In the genomic region with DNA sequence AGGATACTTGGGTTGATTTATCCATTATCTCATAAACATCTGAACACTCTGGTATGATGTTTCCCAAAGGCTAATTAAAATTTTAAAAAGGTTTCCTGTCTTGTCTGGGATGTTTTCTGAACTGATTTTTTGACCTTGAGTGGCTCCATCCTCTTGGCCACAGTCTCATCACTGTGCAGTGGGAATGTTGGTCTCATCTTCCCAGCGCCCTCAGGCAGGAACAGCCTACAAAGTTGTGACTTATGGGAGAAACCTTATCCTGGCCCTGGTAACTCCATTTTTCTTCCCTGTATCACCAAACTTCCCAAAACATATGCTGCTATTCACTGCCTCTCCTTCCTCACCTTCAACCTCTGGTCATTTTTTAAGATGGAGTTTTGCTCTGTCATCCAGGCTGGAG, we compare ENCODE assay signal across 24 cellular contexts. TPM values are rescaled to one million over a fixed set of nuclear protein-coding genes. Genes with fewer than 3 reads are reported as not detected.
"Had no signal": no experiment of that assay in that cellular context is flagged by ENCODE, and none has a peak within 500 bp of the region (broad histone marks: within the 10 kb centered on the region; RNA-seq: fewer than 3 reads in every experiment).

No MANE protein-coding gene starts in this region.

- H3K4me1 ChIP-seq: suprapubic skin, thyroid gland, tibial artery, tibial nerve, transverse colon, upper lobe of left lung, upper lobe of right lung, uterus, vagina had no signal

- DNase-seq: stimulated activated naive B cell treated with anti-CD40 and anti-IgM and Interleukin-4, amounts not matched to agents 10 μg/mL and 1 μg/mL and 100 μg/mL, for 72 hours; stimulated activated naive CD4-positive, alpha-beta T cell treated with Interleukin-2 at 50 U/mL for 16 hours had no signal

- ATAC-seq: stimulated activated effector memory CD8-positive, alpha-beta T cell treated with anti-CD3 and anti-CD28 coated beads, Interleukin-12 subunit alpha, Interleukin-12 subunit beta, amount 100 ng/mL, for 72 hours; stimulated activated memory B cell treated with anti-CD40 and anti-IgM and Interleukin-4, amounts not matched to agents 10 μg/mL and 1 μg/mL and 100 μg/mL, for 72 hours; stimulated activated naive B cell treated with anti-CD40 and anti-IgM and Interleukin-4, amounts not matched to agents 10 μg/mL and 1 μg/mL and 100 μg/mL, for 72 hours; stimulated activated naive CD8-positive, alpha-beta T cell treated with anti-CD3 and anti-CD28 coated beads, Interleukin-15, amount 100 ng/mL, for 72 hours; stimulated activated naive CD8-positive, alpha-beta T cell treated with anti-CD3 and anti-CD28 coated beads, Interleukin-15, Interleukin-2, amounts not matched to agents 100 U/mL and 50 U/mL, for 24 hours had no signal

- H3K36me3 Mint-ChIP-seq: stimulated activated effector memory CD8-positive, alpha-beta T cell treated with anti-CD3 and anti-CD28 coated beads, Interleukin-12 subunit alpha, Interleukin-12 subunit beta, amount 100 ng/mL, for 72 hours; stimulated activated memory B cell treated with anti-CD40 and anti-IgM and Interleukin-4, amounts not matched to agents 10 μg/mL and 1 μg/mL and 100 μg/mL, for 72 hours; stimulated activated naive B cell treated with anti-CD40 and anti-IgM and Interleukin-4, amounts not matched to agents 10 μg/mL and 1 μg/mL and 100 μg/mL, for 72 hours; type B pancreatic cell had no signal

- H3K27ac Mint-ChIP-seq: stimulated activated effector memory CD8-positive, alpha-beta T cell treated with anti-CD3 and anti-CD28 coated beads, Interleukin-12 subunit alpha, Interleukin-12 subunit beta, amount 100 ng/mL, for 72 hours; stimulated activated memory B cell treated with anti-CD40 and anti-IgM and Interleukin-4, amounts not matched to agents 10 μg/mL and 1 μg/mL and 100 μg/mL, for 72 hours; stimulated activated naive B cell treated with anti-CD40 and anti-IgM and Interleukin-4, amounts not matched to agents 10 μg/mL and 1 μg/mL and 100 μg/mL, for 72 hours; stimulated activated naive CD8-positive, alpha-beta T cell treated with anti-CD3 and anti-CD28 coated beads, Interleukin-15, amount 100 ng/mL, for 72 hours; stimulated activated naive CD8-positive, alpha-beta T cell treated with anti-CD3 and anti-CD28 coated beads, Interleukin-15, Interleukin-2, amounts not matched to agents 100 ng/mL and 50 ng/mL, for 24 hours; type B pancreatic cell had no signal

- H3K9me3 ChIP-seq: stomach, suprapubic skin, testis, thoracic aorta, thyroid gland, tibial artery, tibial nerve, transverse colon, upper lobe of left lung, upper lobe of right lung, uterus, vagina had no signal

- H3K4me3 Mint-ChIP-seq: stimulated activated effector memory CD8-positive, alpha-beta T cell treated with anti-CD3 and anti-CD28 coated beads, Interleukin-12 subunit alpha, Interleukin-12 subunit beta, amount 100 ng/mL, for 72 hours; stimulated activated memory B cell treated with anti-CD40 and anti-IgM and Interleukin-4, amounts not matched to agents 10 μg/mL and 1 μg/mL and 100 μg/mL, for 72 hours; stimulated activated naive B cell treated with anti-CD40 and anti-IgM and Interleukin-4, amounts not matched to agents 10 μg/mL and 1 μg/mL and 100 μg/mL, for 72 hours; stimulated activated naive CD8-positive, alpha-beta T cell treated with anti-CD3 and anti-CD28 coated beads, Interleukin-15, amount 100 ng/mL, for 72 hours; stimulated activated naive CD8-positive, alpha-beta T cell treated with anti-CD3 and anti-CD28 coated beads, Interleukin-15, Interleukin-2, amounts not matched to agents 100 ng/mL and 50 ng/mL, for 24 hours; type B pancreatic cell had no signal

- H3K36me3 ChIP-seq: stomach, suprapubic skin, thoracic aorta, thyroid gland, tibial artery, tibial nerve, transverse colon, upper lobe of left lung, upper lobe of right lung, uterus, vagina had no signal

- H3K27me3 ChIP-seq: testis, thyroid gland, tibial nerve, upper lobe of left lung, uterus, vagina had no signal

- H3K27ac ChIP-seq: stomach, suprapubic skin, testis, thoracic aorta, thyroid gland, tibial artery, tibial nerve, transverse colon, upper lobe of left lung, upper lobe of right lung, uterus, vagina had no signal

- H3K4me3 ChIP-seq: stomach, suprapubic skin, testis, thoracic aorta, thyroid gland, tibial artery, tibial nerve, transverse colon, upper lobe of left lung, upper lobe of right lung, uterus, vagina had no signal

- H3K4me1 Mint-ChIP-seq: stimulated activated naive B cell treated with anti-CD40 and anti-IgM and Interleukin-4, amounts not matched to agents 10 μg/mL and 1 μg/mL and 100 μg/mL, for 72 hours had no signal

- H3K9me3 Mint-ChIP-seq: stimulated activated memory B cell treated with anti-CD40 and anti-IgM and Interleukin-4, amounts not matched to agents 10 μg/mL and 1 μg/mL and 100 μg/mL, for 72 hours; stimulated activated naive CD8-positive, alpha-beta T cell treated with anti-CD3 and anti-CD28 coated beads, Interleukin-15, amount 100 ng/mL, for 72 hours; stimulated activated naive CD8-positive, alpha-beta T cell treated with anti-CD3 and anti-CD28 coated beads, Interleukin-15, Interleukin-2, amounts not matched to agents 100 ng/mL and 50 ng/mL, for 24 hours; type B pancreatic cell had no signal

RNA-seq across cellular contexts. Expression of a gene that starts 6.8 kb away (rescaled TPM):
- total RNA-seq: stomach, subcutaneous adipose tissue, suprapubic skin, temporal lobe, thoracic aorta, thyroid gland, tibial nerve, transverse colon, upper lobe of left lung, upper lobe of right lung, ureter, urinary bladder, uterus, vagina had no signal
- polyA plus RNA-seq: stomach, urinary bladder had no signal

RNA-seq across cellular contexts. Expression of a gene that starts 25.4 kb away (rescaled TPM):
- total RNA-seq: subcutaneous adipose tissue, suprapubic skin, temporal lobe, testis, thoracic aorta, thyroid gland, tibial nerve, transverse colon, upper lobe of right lung, ureter, urinary bladder, uterus, vagina had no signal
- polyA plus RNA-seq: stomach, urinary bladder had no signal

RNA-seq across cellular contexts. Expression of a gene that starts 42.4 kb away (rescaled TPM):
- total RNA-seq: stomach, subcutaneous adipose tissue, suprapubic skin, temporal lobe, thoracic aorta, thyroid gland, transverse colon, upper lobe of left lung, upper lobe of right lung, ureter, urinary bladder, uterus, vagina had no signal
- polyA plus RNA-seq: stomach, urinary bladder had no signal
